In genomic region chr11:112024178-112024777, GRCh38 we compare ENCODE assay signal across 8 cellular contexts. TPM values are rescaled to one million over a fixed set of nuclear protein-coding genes. Genes with fewer than 3 reads are reported as not detected.
DNase-seq lines count a peak whose midpoint lies in the region; ATAC-seq lines count a peak whose summit lies in the region.

No MANE protein-coding gene starts in this region.

- peak overlapping the region; percentile 100 for H3K4me3 Mint-ChIP-seq in activated naive CD8-positive, alpha-beta T cell treated with anti-CD3 and anti-CD28 coated beads, Interleukin-2, amount 10 ng/mL, durations not matched to agents 7 days and 5 days

- DNase-seq in KG1 (lab: John Stamatoyannopoulos, UW) (peak; percentile 78), LoVo (ENCODE audit: low spot score) (no peak), HPDE6-E6E7 (ENCODE audit: extremely low spot score) (no peak)
- DNase-seq in activated naive CD8-positive, alpha-beta T cell treated with anti-CD3 and anti-CD28 coated beads, Interleukin-2, amount 10 ng/mL, durations not matched to agents 7 days and 5 days, result no peak
- DNase-seq in stimulated activated naive CD8-positive, alpha-beta T cell treated with anti-CD3 and anti-CD28 coated beads, Interleukin-15, Interleukin-2, amounts not matched to agents 100 U/mL and 50 U/mL, for 24 hours, result peak; percentile 12

- H3K36me3 Mint-ChIP-seq in activated naive CD8-positive, alpha-beta T cell treated with anti-CD3 and anti-CD28 coated beads, Interleukin-2, amount 10 ng/mL, durations not matched to agents 7 days and 5 days, result peaks cover 13% of the 10 kb centered on the region

- peak overlapping the region; percentile 97 for H3K9ac ChIP-seq in ES-I3 (ENCODE audit: low read depth, low read length)

- peaks cover 9% of the 10 kb centered on the region for H3K36me3 ChIP-seq in ES-I3 (ENCODE audit: insufficient read depth, low read length)

- peak overlapping the region; percentile 95 for H3K4me3 ChIP-seq in iPS-18c (ENCODE audit: insufficient read depth, low read depth, low read length)

- H3K4me1 Mint-ChIP-seq in activated naive CD8-positive, alpha-beta T cell treated with anti-CD3 and anti-CD28 coated beads, Interleukin-2, amount 10 ng/mL, durations not matched to agents 7 days and 5 days, result peaks cover 14% of the 10 kb centered on the region

- POLR2A ChIA-PET in activated naive CD8-positive, alpha-beta T cell treated with anti-CD3 and anti-CD28 coated beads, Interleukin-2, amount 10 ng/mL, durations not matched to agents 7 days and 5 days (lab: Charles Lee), result interaction anchor here (0.7 to 1.2 kb wide), 3 partner anchors 88 to 544 kb away, joined by 3 to 6 read pairs (median 5); no protein-coding TSS in a partner anchor

- H3K9me3 Mint-ChIP-seq in activated naive CD8-positive, alpha-beta T cell treated with anti-CD3 and anti-CD28 coated beads, Interleukin-2, amount 10 ng/mL, durations not matched to agents 7 days and 5 days, result no peaks in the 10 kb centered on the region

- H3K27me3 Mint-ChIP-seq in activated naive CD8-positive, alpha-beta T cell treated with anti-CD3 and anti-CD28 coated beads, Interleukin-2, amount 10 ng/mL, durations not matched to agents 7 days and 5 days, result no peaks in the 10 kb centered on the region

- no peaks in the 10 kb centered on the region for H3K4me1 ChIP-seq in ES-I3 (ENCODE audit: insufficient read depth, low read length)

- peak; percentile 52 for ATAC-seq in GM21390 (IDR thresholded peaks at IDR 0.05; ENCODE audit: unreplicated experiment)
- ATAC-seq in activated naive CD8-positive, alpha-beta T cell treated with anti-CD3 and anti-CD28 coated beads, Interleukin-2, amount 10 ng/mL, durations not matched to agents 7 days and 5 days (ENCODE audit: low read depth), result peak; percentile 19
- ATAC-seq in stimulated activated naive CD8-positive, alpha-beta T cell treated with anti-CD3 and anti-CD28 coated beads, Interleukin-15, Interleukin-2, amounts not matched to agents 100 U/mL and 50 U/mL, for 24 hours, result peak; percentile 22

- H3K9me3 ChIP-seq in ES-I3 (ENCODE audit: control insufficient read depth, insufficient read depth, low read length), result no peaks in the 10 kb centered on the region
- H3K9me3 ChIP-seq in iPS-18c (ENCODE audit: control insufficient read depth, insufficient read depth, low read length), result no peaks in the 10 kb centered on the region

- H3K27ac Mint-ChIP-seq in activated naive CD8-positive, alpha-beta T cell treated with anti-CD3 and anti-CD28 coated beads, Interleukin-2, amount 10 ng/mL, durations not matched to agents 7 days and 5 days, result peak overlapping the region; percentile 99

RNA-seq across cellular contexts. Expression of gene DLAT, which starts 0.9 kb away (rescaled TPM):
- total RNA-seq in activated naive CD8-positive, alpha-beta T cell treated with anti-CD3 and anti-CD28 coated beads, Interleukin-2, amount 10 ng/mL, durations not matched to agents 7 days and 5 days, result 10 to 100 TPM; 26.0 to 28.5 TPM

RNA-seq across cellular contexts. Expression of gene PIH1D2, which starts 49.5 kb away (rescaled TPM):
- under 1 TPM in 1 of 2 experiments, not detected in 1; 0.50 TPM for total RNA-seq in activated naive CD8-positive, alpha-beta T cell treated with anti-CD3 and anti-CD28 coated beads, Interleukin-2, amount 10 ng/mL, durations not matched to agents 7 days and 5 days

RNA-seq across cellular contexts. Expression of gene NKAPD1, which starts 49.8 kb away (rescaled TPM):
- total RNA-seq in activated naive CD8-positive, alpha-beta T cell treated with anti-CD3 and anti-CD28 coated beads, Interleukin-2, amount 10 ng/mL, durations not matched to agents 7 days and 5 days, result 10 to 100 TPM; 21.5 to 22.7 TPM

Comparison
In these comparisons a context has a peak if more than half of its experiments do, and no peak if none do; other contexts are left out.
1. DNase-seq: peak in KG1 (single experiment) and stimulated activated naive CD8-positive, alpha-beta T cell treated with anti-CD3 and anti-CD28 coated beads, Interleukin-15, Interleukin-2, amounts not matched to agents 100 U/mL and 50 U/mL, for 24 hours (single experiment); none in activated naive CD8-positive, alpha-beta T cell treated with anti-CD3 and anti-CD28 coated beads, Interleukin-2, amount 10 ng/mL, durations not matched to agents 7 days and 5 days (single experiment), LoVo (single experiment) and HPDE6-E6E7 (single experiment).
2. Peak in every context shown above with its lines, with median percentiles within 50 percentile points of each other: ATAC-seq.